Comparison of ENCODE assay signal across 8 cellular contexts in the genomic region with DNA sequence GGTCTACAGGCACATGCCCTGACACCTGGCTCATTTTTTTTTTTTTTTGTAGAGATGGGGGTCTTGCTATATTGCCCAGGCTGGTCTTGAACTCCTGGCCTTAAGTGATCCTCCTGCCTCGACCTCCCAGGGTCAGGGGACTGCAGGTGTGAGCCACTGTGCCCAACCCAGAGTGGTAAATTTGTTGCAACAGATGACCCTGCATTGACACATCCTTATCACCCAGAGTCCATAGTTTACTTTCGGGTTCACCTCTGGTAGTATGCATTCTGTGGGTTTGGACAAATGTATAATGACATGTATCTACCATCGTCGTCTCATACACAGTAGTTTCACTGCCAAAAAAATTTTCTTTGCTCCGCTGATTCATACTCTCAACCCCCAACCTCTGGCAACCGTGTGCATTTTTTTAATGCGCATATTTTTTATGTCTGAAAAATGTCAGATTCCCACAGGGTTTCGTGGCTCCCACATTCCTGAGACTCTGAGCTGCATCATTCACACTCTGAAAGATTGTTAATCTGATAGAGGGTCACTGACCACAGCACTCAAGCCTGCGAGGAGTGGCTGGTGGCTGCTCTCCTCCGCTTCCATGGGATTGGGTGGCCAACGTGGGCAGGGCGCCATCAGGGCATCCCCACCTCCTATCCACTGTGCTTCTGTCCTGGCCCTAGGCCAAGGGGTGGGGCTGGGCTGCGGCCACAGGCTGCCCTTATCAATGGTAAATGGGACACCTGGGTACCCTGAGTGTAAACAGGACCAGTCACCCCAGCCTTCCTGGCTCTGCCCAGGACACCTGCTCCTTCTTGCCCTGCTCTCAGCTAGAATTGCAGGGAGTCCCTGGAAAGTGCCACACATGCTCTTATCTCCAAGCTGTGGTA. TPM values are rescaled to one million over a fixed set of nuclear protein-coding genes. Genes with fewer than 3 reads are reported as not detected.
DNase-seq lines count a peak whose midpoint lies in the region; ATAC-seq and TF ChIP-seq lines count a peak whose summit lies in the region.

No MANE protein-coding gene starts in this region.

- peak; percentile 92 for DNase-seq in BJ (ENCODE audit: low read depth)
- peak; percentile 60 for DNase-seq in NCI-H2029 (lab: John Stamatoyannopoulos, UW)
- no peak for DNase-seq in coronary artery (ENCODE audit: low spot score)
- DNase-seq in NCI-H128 (lab: John Stamatoyannopoulos, UW; ENCODE audit: unreplicated experiment), result no peak
- no peak for DNase-seq in GOT3 (lab: John Stamatoyannopoulos, UW)
- no peak for DNase-seq in activated CD4-positive, alpha-beta memory T cell treated with anti-CD3 and anti-CD28 coated beads, Interleukin-2, amount 10 ng/mL, durations not matched to agents 7 days and 5 days

- no peaks in the 10 kb centered on the region for H3K27me3 ChIP-seq in BJ (ENCODE audit: control insufficient read depth, insufficient read depth, low read length)

- peaks cover 61% of the 10 kb centered on the region for H3K4me1 Mint-ChIP-seq in nephron
- H3K4me1 Mint-ChIP-seq in activated CD4-positive, alpha-beta memory T cell treated with anti-CD3 and anti-CD28 coated beads, Interleukin-2, amount 10 ng/mL, durations not matched to agents 7 days and 5 days, result no peaks in the 10 kb centered on the region

- peaks cover 22% of the 10 kb centered on the region for H3K36me3 Mint-ChIP-seq in nephron (ENCODE audit: low read depth)
- no peaks in the 10 kb centered on the region for H3K36me3 Mint-ChIP-seq in activated CD4-positive, alpha-beta memory T cell treated with anti-CD3 and anti-CD28 coated beads, Interleukin-2, amount 10 ng/mL, durations not matched to agents 7 days and 5 days (ENCODE audit: low read depth)

- no peaks in the 10 kb centered on the region for H3K27me3 Mint-ChIP-seq in nephron (ENCODE audit: low read depth)
- no peaks in the 10 kb centered on the region for H3K27me3 Mint-ChIP-seq in activated CD4-positive, alpha-beta memory T cell treated with anti-CD3 and anti-CD28 coated beads, Interleukin-2, amount 10 ng/mL, durations not matched to agents 7 days and 5 days

- no peak for ATAC-seq in HG02678 (IDR thresholded peaks at IDR 0.05; ENCODE audit: unreplicated experiment)

- POLR2A ChIA-PET in BJ (lab: Charles Lee), result interaction anchor here (0.6 to 1.6 kb wide), 5 partner anchors 11 to 94 kb away, joined by 3 to 9 read pairs (median 3); no protein-coding TSS in a partner anchor
- POLR2A ChIA-PET in activated CD4-positive, alpha-beta memory T cell treated with anti-CD3 and anti-CD28 coated beads, Interleukin-2, amount 10 ng/mL, durations not matched to agents 7 days and 5 days (lab: Charles Lee), result no interaction called here

- peaks cover 14% of the 10 kb centered on the region for H3K36me3 ChIP-seq in BJ (ENCODE audit: control insufficient read depth, insufficient read depth, low read length)

- peak overlapping the region; percentile 49 to 72 (median 65) for H3K27ac Mint-ChIP-seq in nephron
- H3K27ac Mint-ChIP-seq in activated CD4-positive, alpha-beta memory T cell treated with anti-CD3 and anti-CD28 coated beads, Interleukin-2, amount 10 ng/mL, durations not matched to agents 7 days and 5 days, result no peak overlapping the region

- H3K27ac ChIP-seq in coronary artery, result peak overlapping the region; percentile 52 to 94

- H3K4me3 Mint-ChIP-seq in nephron, result no peak overlapping the region
- no peak overlapping the region for H3K4me3 Mint-ChIP-seq in activated CD4-positive, alpha-beta memory T cell treated with anti-CD3 and anti-CD28 coated beads, Interleukin-2, amount 10 ng/mL, durations not matched to agents 7 days and 5 days

- TF ChIP-seq CTCF in BJ (IDR thresholded peaks at IDR 0.05; ENCODE audit: insufficient read depth, low read depth, low read length), result no peak
- no peak for TF ChIP-seq CTCF in coronary artery (IDR thresholded peaks at IDR 0.05)
- TF ChIP-seq CTCF in nephron (IDR thresholded peaks at IDR 0.05; ENCODE audit: unreplicated experiment in 3 of 3), result no peak

- CTCF ChIA-PET in BJ (lab: Yijun Ruan, JAX), result interaction anchor here (0.6 to 1.6 kb wide), 6 partner anchors 20 to 217 kb away, joined by 3 to 5 read pairs (median 3); a partner anchor contains a TSS
- CTCF ChIA-PET in activated CD4-positive, alpha-beta memory T cell treated with anti-CD3 and anti-CD28 coated beads, Interleukin-2, amount 10 ng/mL, durations not matched to agents 7 days and 5 days (lab: Charles Lee), result no interaction called here

- H3K4me3 ChIP-seq in BJ (ENCODE audit: low read depth, low read length), result no peak overlapping the region
- H3K4me3 ChIP-seq in coronary artery, result peak overlapping the region; percentile 50

- no peaks in the 10 kb centered on the region for H3K9me3 Mint-ChIP-seq in nephron
- H3K9me3 Mint-ChIP-seq in activated CD4-positive, alpha-beta memory T cell treated with anti-CD3 and anti-CD28 coated beads, Interleukin-2, amount 10 ng/mL, durations not matched to agents 7 days and 5 days, result no peaks in the 10 kb centered on the region

RNA-seq across cellular contexts. Expression of a gene that starts 9.6 kb away (rescaled TPM):
- polyA plus RNA-seq in BJ (2011; rRNA removed), result 56.6 and 89.7 TPM in 2 replicates
- polyA minus RNA-seq in BJ (2011; rRNA and poly(A)+ RNA removed), result 65.4 and 72.6 TPM in 2 replicates
- under 1 TPM; 0.13 to 0.18 TPM for total RNA-seq in activated CD4-positive, alpha-beta memory T cell treated with anti-CD3 and anti-CD28 coated beads, Interleukin-2, amount 10 ng/mL, durations not matched to agents 7 days and 5 days

Comparison
In these comparisons a context has a peak if more than half of its experiments do, and no peak if none do; other contexts are left out.
1. DNase-seq: peak in BJ (single experiment) and NCI-H2029 (single experiment); none in coronary artery (single experiment), NCI-H128 (single experiment), GOT3 (single experiment) and activated CD4-positive, alpha-beta memory T cell treated with anti-CD3 and anti-CD28 coated beads, Interleukin-2, amount 10 ng/mL, durations not matched to agents 7 days and 5 days (single experiment).